21 cellular contexts compared by ENCODE assay signal in genomic region chr20:10250902-10251301, GRCh38. TPM values are rescaled to one million over a fixed set of nuclear protein-coding genes. Genes with fewer than 3 reads are reported as not detected.
A peak's percentile ranks its signal among the peaks of the same experiment; 100 is the strongest.
DNase-seq lines count a peak whose midpoint lies in the region; ATAC-seq lines count a peak whose summit lies in the region.
"Had no signal": no experiment of that assay in that cellular context is flagged by ENCODE, and none has a peak within 500 bp of the region (broad histone marks: within the 10 kb centered on the region; RNA-seq: fewer than 3 reads in every experiment).

No MANE protein-coding gene starts in this region.

- DNase-seq in DMS153 treated with DMSO at 0.1 percent for 48 hours (lab: John Stamatoyannopoulos, UW; ENCODE audit: unreplicated experiment) (peak; percentile 60), LoVo (ENCODE audit: low spot score) (peak; percentile 11), NCI-H526 treated with DMSO at 0.1 percent for 48 hours (lab: John Stamatoyannopoulos, UW) (peak; percentile 64), dermis blood vessel endothelial cell (peak; percentile 5), 8988T (no peak), islet precursor cell (no peak), OCI-M2 (lab: John Stamatoyannopoulos, UW; ENCODE audit: unreplicated experiment) (no peak)
- DNase-seq: activated naive CD4-positive, alpha-beta T cell treated with anti-CD3 and anti-CD28 coated beads, Interleukin-2, amount 10 ng/mL, durations not matched to agents 7 days and 5 days; activated T-cell treated with anti-CD3 and anti-CD28 coated beads, Interleukin-2, amount 50 U/mL, for 72 hours; anterior cingulate cortex; CD8-positive, alpha-beta memory T cell; H9; mesenchymal stem cell; MG63; naive B cell; NCI-H187 treated with DMSO at 0.1 percent for 48 hours; retina; stimulated activated CD4-positive, alpha-beta T cell treated with anti-CD3 and anti-CD28 coated beads, Interleukin-4, amount 100 ng/mL, for 4 hours; stimulated activated naive CD8-positive, alpha-beta T cell treated with anti-CD3 and anti-CD28 coated beads, Interleukin-15, amount 100 ng/mL, for 72 hours had no signal

- no peak for ATAC-seq in HG03159 (IDR thresholded peaks at IDR 0.05; ENCODE audit: unreplicated experiment)
- ATAC-seq: activated T-cell treated with anti-CD3 and anti-CD28 coated beads, Interleukin-2, amount 50 U/mL, for 72 hours; gastroesophageal sphincter; stimulated activated naive CD8-positive, alpha-beta T cell treated with anti-CD3 and anti-CD28 coated beads, Interleukin-15, amount 100 ng/mL, for 72 hours had no signal

RNA-seq across cellular contexts. Expression of gene SNAP25, which starts 32.3 kb away (rescaled TPM):
- 0.05 TPM in 1 of 2 replicates, not detected in the other for total RNA-seq in dermis blood vessel endothelial cell

Comparison
In these comparisons a context has a peak if more than half of its experiments do, and no peak if none do; other contexts are left out.
1. DNase-seq: peak in DMS153 treated with DMSO at 0.1 percent for 48 hours (single experiment), LoVo (single experiment), NCI-H526 treated with DMSO at 0.1 percent for 48 hours (single experiment) and dermis blood vessel endothelial cell (single experiment); none in 8988T (single experiment), islet precursor cell (single experiment) and OCI-M2 (single experiment).